8 cellular contexts compared by ENCODE assay signal in genomic region chr1:184843732-184844495, GRCh38.
DNase-seq lines count a peak whose midpoint lies in the region; ATAC-seq and TF ChIP-seq lines count a peak whose summit lies in the region.

No MANE protein-coding gene starts in this region.

- in situ Hi-C loops in ACHN (cut with HindIII; ENCODE audit: low pct_ligation_motif_present, low pct_unique_long_range_greater_than_20kb, low sequenced_read_pairs), result no loop called here

- no peak for TF ChIP-seq CTCF in AG09309 (IDR thresholded peaks at IDR 0.05; ENCODE audit: control insufficient read depth, insufficient read depth, low read depth, low read length, missing control alignments)

- ATAC-seq in GM21360 (IDR thresholded peaks at IDR 0.05; ENCODE audit: unreplicated experiment) (peak; percentile 98), HG03558 (IDR thresholded peaks at IDR 0.05; ENCODE audit: extremely low read depth, unreplicated experiment) (peak; percentile 93)

- H3K4me3 ChIP-seq in AG09309 (ENCODE audit: control insufficient read depth, low read depth, low read length), result no peak overlapping the region

- DNase-seq in AG09309 (ENCODE audit: low read depth) (peak; percentile 27), activated T-cell treated with anti-CD3 and anti-CD28 coated beads for 4 hours (peak; percentile 19), NCI-H2081 treated with DMSO at 0.1 percent for 48 hours (lab: John Stamatoyannopoulos, UW) (no peak), ACHN (no peak), DMS 273 treated with DMSO at 0.1 percent for 48 hours (lab: John Stamatoyannopoulos, UW) (no peak)
- peak; percentile 42 for DNase-seq in stimulated activated CD8-positive, alpha-beta memory T cell treated with anti-CD3 and anti-CD28 coated beads, Interleukin-12 subunit alpha, Interleukin-12 subunit beta, amount 100 ng/mL, for 4 hours (ENCODE audit: low read depth)

Comparison
In these comparisons a context has a peak if more than half of its experiments do, and no peak if none do; other contexts are left out.
1. DNase-seq: peak in AG09309 (single experiment), activated T-cell treated with anti-CD3 and anti-CD28 coated beads for 4 hours (single experiment) and stimulated activated CD8-positive, alpha-beta memory T cell treated with anti-CD3 and anti-CD28 coated beads, Interleukin-12 subunit alpha, Interleukin-12 subunit beta, amount 100 ng/mL, for 4 hours (single experiment); none in NCI-H2081 treated with DMSO at 0.1 percent for 48 hours (single experiment), ACHN (single experiment) and DMS 273 treated with DMSO at 0.1 percent for 48 hours (single experiment).